In the genomic region with DNA sequence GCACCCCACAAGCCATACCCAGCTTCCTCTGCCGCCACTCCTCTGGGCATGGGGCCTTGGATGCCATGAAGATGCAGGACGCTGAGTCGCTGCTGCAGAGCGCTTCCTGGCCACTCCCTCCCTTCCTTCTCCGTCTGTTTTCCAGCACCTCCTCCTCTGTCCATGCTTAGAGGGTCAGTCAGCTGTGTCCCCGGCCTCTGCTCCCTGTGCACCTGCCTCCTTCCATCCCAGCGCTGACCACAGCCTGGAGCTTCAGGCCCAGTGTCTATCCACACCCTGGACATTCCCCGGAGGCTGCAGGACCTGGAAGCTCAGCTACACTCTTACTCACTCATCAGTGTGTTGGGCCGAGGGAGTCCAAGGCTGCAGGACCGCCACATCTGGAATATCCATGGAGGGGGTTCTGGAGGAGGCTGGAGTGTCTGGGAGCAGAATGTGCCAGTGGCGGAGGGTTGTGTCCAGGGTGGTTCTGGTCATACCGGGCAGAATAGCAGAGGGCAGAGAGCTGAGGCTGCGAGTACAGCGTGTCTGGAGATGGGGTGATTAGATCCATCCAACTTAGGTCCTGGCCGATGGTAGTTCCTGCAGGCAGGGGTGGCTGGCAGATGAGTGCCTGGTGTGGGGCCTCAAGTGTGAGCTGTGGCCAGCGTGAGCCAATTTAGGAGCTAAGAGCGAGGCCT, we compare ENCODE assay signal across 21 cellular contexts. TPM values are rescaled to one million over a fixed set of nuclear protein-coding genes. Genes with fewer than 3 reads are reported as not detected.
DNase-seq lines count a peak whose midpoint lies in the region; ATAC-seq, FAIRE-seq and TF ChIP-seq lines count a peak whose summit lies in the region.
"Had no signal": no experiment of that assay in that cellular context is flagged by ENCODE, and none has a peak within 500 bp of the region (broad histone marks: within the 10 kb centered on the region; RNA-seq: fewer than 3 reads in every experiment).

No MANE protein-coding gene starts in this region.

- H3K9me3 ChIP-seq in SJCRH30 (replicated peaks) = no peaks in the 10 kb centered on the region
- no peaks in the 10 kb centered on the region for H3K9me3 ChIP-seq in kidney (ENCODE audit: control insufficient read depth in 1 of 2, low read length in 2 of 2)
- H3K9me3 ChIP-seq in suprapubic skin = no peaks in the 10 kb centered on the region
- H3K9me3 ChIP-seq: right atrium auricular region, SJSA1 had no signal

- peak; percentile 48 for DNase-seq in GM03348 (ENCODE audit: low spot score)
- DNase-seq in SJCRH30 = peak; percentile 86 to 87
- DNase-seq in kidney = peak; percentile 69
- peak; percentile 31 to 53 for DNase-seq in suprapubic skin (ENCODE audit: low spot score in 2 of 2)
- no peak for DNase-seq in iPS-NIHi11 (ENCODE audit: low spot score)
- DNase-seq in DMS 273 treated with DMSO at 0.1 percent for 48 hours (lab: John Stamatoyannopoulos, UW) = no peak
- DNase-seq: activated effector memory CD4-positive, alpha-beta T cell treated with Interleukin-2 at 50 U/mL for 16 hours; GDM1; NCI-H1105 treated with DMSO at 0.1 percent for 48 hours; NCI-H510A treated with DMSO at 0.1 percent for 48 hours; OCI-M1; T-helper 9 cell had no signal

- intact Hi-C loops in kidney (cut with DNase I) = no loop called here

- TF ChIP-seq CTCF in kidney (IDR thresholded peaks at IDR 0.05; ENCODE audit: borderline replicate concordance, extremely low read depth, insufficient read depth) = no peak
- TF ChIP-seq CTCF in suprapubic skin (IDR thresholded peaks at IDR 0.05) = no peak

- H3K36me3 ChIP-seq in SJCRH30 (no peaks in the 10 kb centered on the region), kidney (ENCODE audit: control insufficient read depth in 1 of 2, insufficient read depth in 2 of 2, low read length in 2 of 2) (no peaks in the 10 kb centered on the region), suprapubic skin (no peaks in the 10 kb centered on the region)
- H3K36me3 ChIP-seq: right atrium auricular region, SJSA1 had no signal

- no peak for TF ChIP-seq EP300 in suprapubic skin (IDR thresholded peaks at IDR 0.05)

- H3K9ac ChIP-seq in kidney (ENCODE audit: low read length in 2 of 2) = no peak overlapping the region
- H3K9ac ChIP-seq: KMS-11 had no signal

- H3K27ac ChIP-seq in SJCRH30 (peak overlapping the region; percentile 54), kidney (ENCODE audit: low read depth in 2 of 2, low read length in 2 of 2) (peak overlapping the region in 1 of 2 donors; percentile 22), suprapubic skin (no peak overlapping the region)
- H3K27ac ChIP-seq: KMS-11, right atrium auricular region, SJSA1 had no signal

- peaks cover 37% of the 10 kb centered on the region for H3K4me1 ChIP-seq in SJCRH30
- peaks cover 28 to 32% of the 10 kb centered on the region in 2 donors for H3K4me1 ChIP-seq in kidney (ENCODE audit: control insufficient read depth in 1 of 2, insufficient read depth in 1 of 2, low read depth in 1 of 2, low read length in 2 of 2)
- H3K4me1 ChIP-seq in suprapubic skin = peaks cover 8% of the 10 kb centered on the region
- H3K4me1 ChIP-seq: right atrium auricular region, SJSA1 had no signal

- H3K4me3 ChIP-seq in SJCRH30 (peak overlapping the region; percentile 23), kidney (ENCODE audit: low read length in 2 of 2) (no peak overlapping the region), suprapubic skin (no peak overlapping the region)
- H3K4me3 ChIP-seq: right atrium auricular region, SJSA1 had no signal

- no peak for ATAC-seq in GM18505 (IDR thresholded peaks at IDR 0.05; ENCODE audit: unreplicated experiment)

- FAIRE-seq in kidney (lab: Jason Lieb, UNC) = no peak
- FAIRE-seq: colon, D721Med, endothelial cell of umbilical vein, GM12891, urothelium cell line had no signal

- no peak for TF ChIP-seq POLR2A in suprapubic skin (IDR thresholded peaks at IDR 0.05)
- no peak for TF ChIP-seq POLR2A in GM18505 (IDR thresholded peaks at IDR 0.05; ENCODE audit: borderline replicate concordance, extremely low read depth, insufficient read depth, insufficient read length)

- peaks cover 2% of the 10 kb centered on the region; the same call in 1 of the 2 replicates for H3K27me3 ChIP-seq in SJCRH30
- peaks cover 41% of the 10 kb centered on the region for H3K27me3 ChIP-seq in suprapubic skin

- WGBS in suprapubic skin = 59% methylated on average over 12 of the region's 17 CpGs

RNA-seq across cellular contexts. Expression of gene ADRA2C, which starts 58.6 kb away (rescaled TPM):
- total RNA-seq in SJCRH30 (2014; rRNA removed; shearing (Covaris generic)) = 17.9 and 18.5 TPM in 2 replicates
- total RNA-seq in kidney = 36.2 TPM
- 21.9 TPM for polyA plus RNA-seq in kidney (ENCODE audit: insufficient read depth, low read depth, low replicate concordance)
- 1 to 10 TPM; 2.6 to 5.3 (median 4.0) TPM for total RNA-seq in suprapubic skin
- total RNA-seq: SJSA1 had no signal

Comparison
In these comparisons a context has a peak if more than half of its experiments do, and no peak if none do; other contexts are left out.
1. DNase-seq: peak in GM03348 (single experiment), SJCRH30 (2 of 2), kidney (single experiment) and suprapubic skin (2 of 2); none in iPS-NIHi11 (single experiment) and DMS 273 treated with DMSO at 0.1 percent for 48 hours (single experiment).